Comparison of ENCODE assay signal across 1 cellular context in genomic region chr12:40031965-40032364, GRCh38.
TF ChIP-seq lines count a peak whose summit lies in the region.

No MANE protein-coding gene starts in this region.

TF ChIP-seq in H1, 55 proteins besides CTCF, POLR2A, EP300 and RAD21:
- TF ChIP-seq EZH2 (IDR thresholded peaks at IDR 0.05; ENCODE audit: low read depth, low read length, severe bottlenecking): no peak
- TF ChIP-seq GABPA (IDR thresholded peaks at IDR 0.05; ENCODE audit: borderline replicate concordance, insufficient read depth, low read length): no peak
- TF ChIP-seq CHD1 (IDR thresholded peaks at IDR 0.05; ENCODE audit: low read depth, low read length): no peak
- no peak for TF ChIP-seq SIX5 (IDR thresholded peaks at IDR 0.05; ENCODE audit: low read depth, low read length)
- TF ChIP-seq TBP (IDR thresholded peaks at IDR 0.05; ENCODE audit: low read depth, low read length): no peak
- no peak for TF ChIP-seq SIRT6 (IDR thresholded peaks at IDR 0.05; ENCODE audit: low read length)
- no peak for TF ChIP-seq SP2 (IDR thresholded peaks at IDR 0.05; ENCODE audit: low read length)
- no peak for TF ChIP-seq HDAC6 (IDR thresholded peaks at IDR 0.05; ENCODE audit: low read depth, low read length)
